Comparison of ENCODE assay signal across 12 cellular contexts in genomic region chr3:10299679-10300078, GRCh38. TPM values are rescaled to one million over a fixed set of nuclear protein-coding genes. Genes with fewer than 3 reads are reported as not detected.
A peak's percentile ranks its signal among the peaks of the same experiment; 100 is the strongest.
DNase-seq lines count a peak whose midpoint lies in the region; ATAC-seq and TF ChIP-seq lines count a peak whose summit lies in the region.
"Had no signal": no experiment of that assay in that cellular context is flagged by ENCODE, and none has a peak within 500 bp of the region (broad histone marks: within the 10 kb centered on the region; RNA-seq: fewer than 3 reads in every experiment).

No MANE protein-coding gene starts in this region.

- 54 to 58% methylated on average over 6 of the region's 6 CpGs for WGBS in GM23248 (ENCODE audit: low coverage in 1 of 2, low lambda C conversion rate in 2 of 2, missing lambda C conversion rate in 2 of 2), 2 experiments

- H3K27ac ChIP-seq in GM23248, result 0 out of 2 replicates have a peak overlapping the region, but pooled peaks have one; percentile 27
- no peak overlapping the region for H3K27ac ChIP-seq in uterus
- no peak overlapping the region for H3K27ac ChIP-seq in A673 (ENCODE audit: low read depth, low read length, poor library complexity, severe bottlenecking)
- H3K27ac ChIP-seq: left ventricle myocardium inferior, SJSA1 had no signal

- TF ChIP-seq CTCF in nephron progenitor cell (IDR thresholded peaks at IDR 0.05), result no peak
- no peak for TF ChIP-seq CTCF in uterus (IDR thresholded peaks at IDR 0.05)
- TF ChIP-seq CTCF in A673 (conservative IDR thresholded peaks at IDR 0.05; ENCODE audit: low read depth, low read length), result no peak

- DNase-seq in activated CD4-positive, CD25-positive, alpha-beta regulatory T cell treated with anti-CD3 and anti-CD28 coated beads, Interleukin-2, amount 50 U/mL, for 72 hours, result no peak
- DNase-seq in GM23248, result no peak
- DNase-seq in activated T-helper 1 cell treated with anti-CD3 and anti-CD28 coated beads, Interleukin-12 subunit alpha, Interleukin-12 subunit beta, Interleukin-2, Interleukin-4 antibody, amounts not matched to agents 30 ng/mL and 10 ng/mL and 1 ng/mL, durations not matched to agents 14 hours and 24 hours and 36 hours (ENCODE audit: low spot score), result no peak
- no peak for DNase-seq in nephron progenitor cell
- no peak for DNase-seq in uterus
- DNase-seq in A673 (ENCODE audit: low spot score), result no peak
- no peak for DNase-seq in SW 1271 (lab: John Stamatoyannopoulos, UW)
- DNase-seq: activated T-cell treated with anti-CD3 and anti-CD28 coated beads, Interleukin-2, amount 50 U/mL, for 4 hours; left ventricle myocardium inferior; NCI-H187 had no signal

- H3K9ac ChIP-seq in GM23248, result no peak overlapping the region

- H3F3A ChIP-seq in GM23248 (ENCODE audit: insufficient read depth), result peaks cover 55% of the 10 kb centered on the region

- in situ Hi-C loops in GM23248 (cut with MboI), result no loop called here

- H3K4me2 ChIP-seq in GM23248 (ENCODE audit: unreplicated experiment), result no peak overlapping the region

- peaks cover 8% of the 10 kb centered on the region; the same call in 1 of the 2 replicates for H3K79me2 ChIP-seq in GM23248 (ENCODE audit: insufficient read depth)

- POLR2A ChIA-PET in A673 (lab: Charles Lee; ENCODE audit: low non-redundant PET), result no interaction called here

- TF ChIP-seq POLR2A in uterus (IDR thresholded peaks at IDR 0.05), result no peak

- H3K9me3 ChIP-seq in GM23248 (ENCODE audit: low read depth) (no peaks in the 10 kb centered on the region), uterus (no peaks in the 10 kb centered on the region), A673 (ENCODE audit: low read depth, low read length, poor library complexity, severe bottlenecking) (no peaks in the 10 kb centered on the region)
- H3K9me3 ChIP-seq: left ventricle myocardium inferior, SJSA1 had no signal

- peaks cover 12% of the 10 kb centered on the region for H3K4me1 Mint-ChIP-seq in activated T-helper 1 cell treated with anti-CD3 and anti-CD28 coated beads, Interleukin-12 subunit alpha, Interleukin-12 subunit beta, Interleukin-2, Interleukin-4 antibody, amounts not matched to agents 30 ng/mL and 10 ng/mL and 1 ng/mL, durations not matched to agents 14 hours and 24 hours and 36 hours (ENCODE audit: low read depth)
- H3K4me1 Mint-ChIP-seq in nephron progenitor cell, result peaks cover 30% of the 10 kb centered on the region

- peak; percentile 55 to 66 for ATAC-seq in activated CD4-positive, CD25-positive, alpha-beta regulatory T cell treated with anti-CD3 and anti-CD28 coated beads, Interleukin-2, amount 50 U/mL, for 24 hours

- H3K4me1 ChIP-seq in GM23248 (ENCODE audit: insufficient read depth), result no peaks in the 10 kb centered on the region
- H3K4me1 ChIP-seq in uterus, result no peaks in the 10 kb centered on the region
- H3K4me1 ChIP-seq in A673 (ENCODE audit: insufficient read depth, low read length, poor library complexity, severe bottlenecking), result no peaks in the 10 kb centered on the region
- H3K4me1 ChIP-seq: SJSA1 had no signal

- peak overlapping the region; percentile 16 for H3K27ac Mint-ChIP-seq in activated T-helper 1 cell treated with anti-CD3 and anti-CD28 coated beads, Interleukin-12 subunit alpha, Interleukin-12 subunit beta, Interleukin-2, Interleukin-4 antibody, amounts not matched to agents 30 ng/mL and 10 ng/mL and 1 ng/mL, durations not matched to agents 14 hours and 24 hours and 36 hours
- H3K27ac Mint-ChIP-seq in nephron progenitor cell, result peak overlapping the region; percentile 98

- H3K36me3 ChIP-seq in GM23248 (ENCODE audit: low read depth) (peaks cover 20% of the 10 kb centered on the region), uterus (no peaks in the 10 kb centered on the region), A673 (ENCODE audit: insufficient read depth, low read length, poor library complexity, severe bottlenecking) (peaks cover 46% of the 10 kb centered on the region)

- H2AFZ ChIP-seq in GM23248, result no peak overlapping the region

- H3K36me3 Mint-ChIP-seq in activated T-helper 1 cell treated with anti-CD3 and anti-CD28 coated beads, Interleukin-12 subunit alpha, Interleukin-12 subunit beta, Interleukin-2, Interleukin-4 antibody, amounts not matched to agents 30 ng/mL and 10 ng/mL and 1 ng/mL, durations not matched to agents 14 hours and 24 hours and 36 hours (ENCODE audit: low read depth), result peaks cover 46% of the 10 kb centered on the region
- peaks cover 73% of the 10 kb centered on the region for H3K36me3 Mint-ChIP-seq in nephron progenitor cell (ENCODE audit: low read depth)

- intact Hi-C loops in activated T-helper 1 cell treated with anti-CD3 and anti-CD28 coated beads, Interleukin-12 subunit alpha, Interleukin-12 subunit beta, Interleukin-2, Interleukin-4 antibody, amounts not matched to agents 30 ng/mL and 10 ng/mL and 1 ng/mL, durations not matched to agents 14 hours and 24 hours and 36 hours (cut with micrococcal nuclease), result loop anchor here (5.0 kb wide), 1 partner anchor 37 kb away; no protein-coding TSS in a partner anchor
- intact Hi-C loops in uterus (cut with DNase I; ENCODE audit: low total_unique reads), result no loop called here
- intact Hi-C loops in A673 (cut with micrococcal nuclease; ENCODE audit: unreplicated experiment), result no loop called here

- BruUV-seq in A673 (replicated peaks; lab: Mats Ljungman, UMichigan), result no TSS peak

- no peaks in the 10 kb centered on the region for H3K9me2 ChIP-seq in GM23248 (ENCODE audit: insufficient read depth)

- H3K4me3 Mint-ChIP-seq in activated T-helper 1 cell treated with anti-CD3 and anti-CD28 coated beads, Interleukin-12 subunit alpha, Interleukin-12 subunit beta, Interleukin-2, Interleukin-4 antibody, amounts not matched to agents 30 ng/mL and 10 ng/mL and 1 ng/mL, durations not matched to agents 14 hours and 24 hours and 36 hours, result no peak overlapping the region
- H3K4me3 Mint-ChIP-seq in nephron progenitor cell, result peak overlapping the region; percentile 35
- H3K4me3 Mint-ChIP-seq: activated T-cell treated with anti-CD3 and anti-CD28 coated beads, Interleukin-2, amount 50 U/mL, for 4 hours had no signal

- H4K20me1 ChIP-seq in GM23248 (ENCODE audit: insufficient read depth), result no peaks in the 10 kb centered on the region

- H3K27me3 ChIP-seq in GM23248 (replicated peaks; ENCODE audit: insufficient read depth), result no peaks in the 10 kb centered on the region
- no peaks in the 10 kb centered on the region for H3K27me3 ChIP-seq in uterus
- no peaks in the 10 kb centered on the region for H3K27me3 ChIP-seq in A673 (replicated peaks; ENCODE audit: insufficient read depth, low read depth, low read length, poor library complexity)
- H3K27me3 ChIP-seq: SJSA1 had no signal

- CTCF ChIA-PET in A673 (lab: Charles Lee), result no interaction called here

- no peaks in the 10 kb centered on the region for H3K27me3 Mint-ChIP-seq in activated T-helper 1 cell treated with anti-CD3 and anti-CD28 coated beads, Interleukin-12 subunit alpha, Interleukin-12 subunit beta, Interleukin-2, Interleukin-4 antibody, amounts not matched to agents 30 ng/mL and 10 ng/mL and 1 ng/mL, durations not matched to agents 14 hours and 24 hours and 36 hours (ENCODE audit: insufficient read depth)
- no peaks in the 10 kb centered on the region for H3K27me3 Mint-ChIP-seq in nephron progenitor cell (ENCODE audit: low read depth, poor library complexity)

- H3K9me3 Mint-ChIP-seq in activated T-helper 1 cell treated with anti-CD3 and anti-CD28 coated beads, Interleukin-12 subunit alpha, Interleukin-12 subunit beta, Interleukin-2, Interleukin-4 antibody, amounts not matched to agents 30 ng/mL and 10 ng/mL and 1 ng/mL, durations not matched to agents 14 hours and 24 hours and 36 hours, result no peaks in the 10 kb centered on the region
- no peaks in the 10 kb centered on the region for H3K9me3 Mint-ChIP-seq in nephron progenitor cell
- H3K9me3 Mint-ChIP-seq: activated T-cell treated with anti-CD3 and anti-CD28 coated beads, Interleukin-2, amount 50 U/mL, for 4 hours had no signal

- H3K4me3 ChIP-seq in GM23248 (no peak overlapping the region), uterus (no peak overlapping the region), A673 (ENCODE audit: low read depth, low read length, poor library complexity, severe bottlenecking) (no peak overlapping the region)
- H3K4me3 ChIP-seq: left ventricle myocardium inferior, SJSA1 had no signal

RNA-seq across cellular contexts. Expression of gene GHRL, which starts 6.9 kb away (rescaled TPM):
- not detected in 2 replicates for total RNA-seq in GM23248 (2014; rRNA removed; shearing (Covaris generic))
- polyA plus RNA-seq in GM23248 (2016; fragmentation: Nextera tagmentation; extraction: Ambion mirVana), result 0.71 TPM in 1 of 2 replicates, not detected in the other
- total RNA-seq in activated T-helper 1 cell treated with anti-CD3 and anti-CD28 coated beads, Interleukin-12 subunit alpha, Interleukin-12 subunit beta, Interleukin-2, Interleukin-4 antibody, amounts not matched to agents 30 ng/mL and 10 ng/mL and 1 ng/mL, durations not matched to agents 14 hours and 24 hours and 36 hours, result 1.8 and 2.4 TPM in 2 replicates
- total RNA-seq in uterus (1 to 10 TPM in 1 of 4 donors, not detected in 3; 7.9 TPM), A673 (2021) (1.0 and 2.0 TPM in 2 replicates)

RNA-seq across cellular contexts. Expression of gene SEC13, which starts 21.2 kb away (rescaled TPM):
- 190 and 219 TPM in 2 replicates for total RNA-seq in GM23248 (2014; rRNA removed; shearing (Covaris generic))
- 304 and 307 TPM in 2 replicates for polyA plus RNA-seq in GM23248 (2016; fragmentation: Nextera tagmentation; extraction: Ambion mirVana)
- total RNA-seq in activated T-helper 1 cell treated with anti-CD3 and anti-CD28 coated beads, Interleukin-12 subunit alpha, Interleukin-12 subunit beta, Interleukin-2, Interleukin-4 antibody, amounts not matched to agents 30 ng/mL and 10 ng/mL and 1 ng/mL, durations not matched to agents 14 hours and 24 hours and 36 hours, result 140 and 142 TPM in 2 replicates
- total RNA-seq in uterus (100 to 1,000 TPM in 1 of 4 donors, 10 to 100 TPM in 3; 18.2 to 137 (median 72.7) TPM), A673 (2021) (160 and 174 TPM in 2 replicates)

RNA-seq across cellular contexts. Expression of gene TATDN2, which starts 51.4 kb away (rescaled TPM):
- total RNA-seq in GM23248 (2014; rRNA removed; shearing (Covaris generic)), result 8.4 and 10.1 TPM in 2 replicates
- polyA plus RNA-seq in GM23248 (2016; fragmentation: Nextera tagmentation; extraction: Ambion mirVana), result 4.6 and 4.9 TPM in 2 replicates
- total RNA-seq in activated T-helper 1 cell treated with anti-CD3 and anti-CD28 coated beads, Interleukin-12 subunit alpha, Interleukin-12 subunit beta, Interleukin-2, Interleukin-4 antibody, amounts not matched to agents 30 ng/mL and 10 ng/mL and 1 ng/mL, durations not matched to agents 14 hours and 24 hours and 36 hours, result 80.4 and 81.5 TPM in 2 replicates
- total RNA-seq in uterus (10 to 100 TPM; 15.9 to 55.7 (median 26.7) TPM), A673 (2021) (37.1 and 42.0 TPM in 2 replicates)
